ENCODE assay signal across 10 cellular contexts in the genomic region with DNA sequence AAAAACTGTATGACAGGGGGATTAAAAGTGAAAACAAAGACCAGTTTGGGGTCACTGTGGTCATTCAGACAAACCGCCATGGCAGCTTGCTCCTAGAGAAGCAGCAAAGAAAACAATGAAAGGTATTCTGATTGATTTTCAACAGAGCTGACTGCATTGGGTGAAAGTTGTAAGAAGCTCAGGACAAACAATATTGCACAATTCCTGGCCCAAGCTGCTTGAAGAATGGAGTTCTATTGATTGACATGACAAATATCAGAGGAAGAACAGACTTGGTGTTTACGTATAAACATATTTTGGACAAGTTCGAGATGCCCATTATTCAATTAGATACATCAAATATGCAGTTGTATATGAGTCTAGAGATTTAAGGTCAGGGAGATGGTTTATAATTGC.
DNase-seq lines count a peak whose midpoint lies in the region; ATAC-seq and TF ChIP-seq lines count a peak whose summit lies in the region.
"Had no signal": no experiment of that assay in that cellular context is flagged by ENCODE, and none has a peak within 500 bp of the region (broad histone marks: within the 10 kb centered on the region; RNA-seq: fewer than 3 reads in every experiment).

No MANE protein-coding gene starts in this region.

- peaks cover 39% of the 10 kb centered on the region for H3K27me3 Mint-ChIP-seq in GM23338 (ENCODE audit: insufficient read depth, low read depth, poor library complexity)
- H3K27me3 Mint-ChIP-seq in activated naive CD8-positive, alpha-beta T cell = no peaks in the 10 kb centered on the region

- peaks cover 12% of the 10 kb centered on the region; the same call in 1 of the 2 replicates for H3F3A ChIP-seq in GM23338 (replicated peaks; ENCODE audit: low read depth)

- 86 to 90% methylated on average over 3 of the region's 3 CpGs for WGBS in body of pancreas, 2 donors

- H3K27ac ChIP-seq in AG04450 (ENCODE audit: low read depth, low read length) (peak overlapping the region; percentile 91), GM23338 (ENCODE audit: low read depth) (no peak overlapping the region), muscle layer of duodenum (ENCODE audit: low read length) (peak overlapping the region; percentile 97), body of pancreas (no peak overlapping the region)

- peak overlapping the region; percentile 99 for H3K27ac Mint-ChIP-seq in GM23338
- peak overlapping the region; percentile 68 for H3K27ac Mint-ChIP-seq in activated naive CD8-positive, alpha-beta T cell

- H3K9me2 ChIP-seq in GM23338 (ENCODE audit: insufficient read depth) = no peaks in the 10 kb centered on the region

- no peak overlapping the region; the same call in 2 of the 3 replicates for H3K4me3 Mint-ChIP-seq in GM23338
- H3K4me3 Mint-ChIP-seq in activated naive CD8-positive, alpha-beta T cell = no peak overlapping the region

- H3K4me3 ChIP-seq in AG04450 (ENCODE audit: low read depth, low read length) (no peak overlapping the region), GM23338 (no peak overlapping the region), muscle layer of duodenum (ENCODE audit: low read depth in 1 of 2, low read length in 2 of 2) (no peak overlapping the region), body of pancreas (no peak overlapping the region)

- ATAC-seq in GM23338 = no peak
- no peak for ATAC-seq in body of pancreas
- no peak for ATAC-seq in GM19395 (IDR thresholded peaks at IDR 0.05; ENCODE audit: unreplicated experiment)
- no peak for ATAC-seq in HG03045 (IDR thresholded peaks at IDR 0.05; ENCODE audit: unreplicated experiment)
- ATAC-seq: esophagus mucosa had no signal

- peaks cover 4% of the 10 kb centered on the region; the same call in 1 of the 3 replicates for H3K9me3 Mint-ChIP-seq in GM23338
- no peaks in the 10 kb centered on the region for H3K9me3 Mint-ChIP-seq in activated naive CD8-positive, alpha-beta T cell (ENCODE audit: low read depth)

- intact Hi-C loops in body of pancreas (cut with DNase I) = no loop called here

- POLR2A ChIA-PET in AG04450 (lab: Yijun Ruan, JAX) = interaction anchor here (3.5 to 10.2 kb wide), 4 partner anchors 8 to 133 kb away, joined by 17 to 272 read pairs (median 28); a partner anchor contains a TSS

- H3K4me1 Mint-ChIP-seq in GM23338 = peaks cover 65% of the 10 kb centered on the region
- H3K4me1 Mint-ChIP-seq in activated naive CD8-positive, alpha-beta T cell (ENCODE audit: low read depth) = peaks cover 42% of the 10 kb centered on the region

- H3K27me3 ChIP-seq in AG04450 (ENCODE audit: control insufficient read depth, insufficient read depth, low read length) (no peaks in the 10 kb centered on the region), GM23338 (ENCODE audit: insufficient read depth) (no peaks in the 10 kb centered on the region), muscle layer of duodenum (ENCODE audit: low read depth, low read length) (no peaks in the 10 kb centered on the region), body of pancreas (no peaks in the 10 kb centered on the region)

- CTCF ChIA-PET in AG04450 (lab: Charles Lee) = interaction anchor here (1.0 to 2.8 kb wide), 6 partner anchors 8 to 72 kb away, joined by 3 to 43 read pairs (median 12); a partner anchor contains a TSS

- TF ChIP-seq POLR2A in body of pancreas (IDR thresholded peaks at IDR 0.05) = no peak

- H4K20me1 ChIP-seq in GM23338 (replicated peaks; ENCODE audit: insufficient read depth) = no peaks in the 10 kb centered on the region

- H3K36me3 ChIP-seq in GM23338 (ENCODE audit: insufficient read depth) = no peaks in the 10 kb centered on the region
- no peaks in the 10 kb centered on the region for H3K36me3 ChIP-seq in muscle layer of duodenum (ENCODE audit: control insufficient read depth in 1 of 2, insufficient read depth in 2 of 2, low read length in 2 of 2)
- no peaks in the 10 kb centered on the region for H3K36me3 ChIP-seq in body of pancreas (replicated peaks in 1 of 2; ENCODE audit: insufficient read depth in 1 of 2, low read depth in 2 of 2)

- DNase-seq in AG04450 (ENCODE audit: low read depth, low spot score) = no peak
- DNase-seq in GM23338 (ENCODE audit: low spot score) = no peak
- no peak for DNase-seq in body of pancreas
- no peak for DNase-seq in amygdala (lab: John Stamatoyannopoulos, UW)
- DNase-seq: activated CD4-positive, alpha-beta T cell treated with anti-CD3 and anti-CD28 coated beads for 48 hours had no signal

- H3K9me3 ChIP-seq in AG04450 (ENCODE audit: control insufficient read depth, insufficient read depth, low read length) (no peaks in the 10 kb centered on the region; the same call in 1 of the 2 replicates), muscle layer of duodenum (ENCODE audit: control insufficient read depth in 1 of 2, low read length in 2 of 2) (no peaks in the 10 kb centered on the region), body of pancreas (no peaks in the 10 kb centered on the region)

- no peaks in the 10 kb centered on the region for H3K79me2 ChIP-seq in GM23338 (replicated peaks; ENCODE audit: insufficient read depth)

- no peak overlapping the region for H2AFZ ChIP-seq in GM23338

- H3K4me1 ChIP-seq in GM23338 (ENCODE audit: insufficient read depth) (peaks cover 34% of the 10 kb centered on the region), muscle layer of duodenum (ENCODE audit: control insufficient read depth in 1 of 2, insufficient read depth in 2 of 2, low read length in 2 of 2) (peaks cover 5 to 9% of the 10 kb centered on the region in 2 donors), body of pancreas (peaks cover 17% of the 10 kb centered on the region)

- H3K36me3 Mint-ChIP-seq in GM23338 (ENCODE audit: low read depth) = no peaks in the 10 kb centered on the region
- no peaks in the 10 kb centered on the region for H3K36me3 Mint-ChIP-seq in activated naive CD8-positive, alpha-beta T cell

- H3K4me2 ChIP-seq in GM23338 = no peak overlapping the region

- no peak for TF ChIP-seq CTCF in AG04450 (IDR thresholded peaks at IDR 0.05; ENCODE audit: low read depth, low read length)
- no peak for TF ChIP-seq CTCF in GM23338 (conservative IDR thresholded peaks at IDR 0.05; ENCODE audit: low read depth in 2 of 2)
- TF ChIP-seq CTCF in body of pancreas (IDR thresholded peaks at IDR 0.05) = no peak

TF ChIP-seq in GM23338, 12 proteins besides CTCF, POLR2A, EP300 and RAD21 (continues in another document):
- TF ChIP-seq POLR2AphosphoS5 (IDR thresholded peaks at IDR 0.05; ENCODE audit: low read depth) (no peak), EZH2 (IDR thresholded peaks at IDR 0.05; ENCODE audit: low read depth, unreplicated experiment) (no peak), EZH2phosphoT487 (IDR thresholded peaks at IDR 0.05; ENCODE audit: unreplicated experiment) (no peak), JUNB (IDR thresholded peaks at IDR 0.05; ENCODE audit: unreplicated experiment) (no peak), CREB1 (CRISPR knock-in tag; IDR thresholded peaks at IDR 0.05; ENCODE audit: low read depth) (no peak), NANOG (IDR thresholded peaks at IDR 0.05; ENCODE audit: borderline replicate concordance) (no peak)

Comparison
In these comparisons a context has a peak if more than half of its experiments do, and no peak if none do; other contexts are left out.
1. H3K27ac ChIP-seq: peak in AG04450 (single experiment) and muscle layer of duodenum (single experiment); none in GM23338 (single experiment) and body of pancreas (0 of 4).